Comparison of ENCODE assay signal across 20 cellular contexts in the genomic region with DNA sequence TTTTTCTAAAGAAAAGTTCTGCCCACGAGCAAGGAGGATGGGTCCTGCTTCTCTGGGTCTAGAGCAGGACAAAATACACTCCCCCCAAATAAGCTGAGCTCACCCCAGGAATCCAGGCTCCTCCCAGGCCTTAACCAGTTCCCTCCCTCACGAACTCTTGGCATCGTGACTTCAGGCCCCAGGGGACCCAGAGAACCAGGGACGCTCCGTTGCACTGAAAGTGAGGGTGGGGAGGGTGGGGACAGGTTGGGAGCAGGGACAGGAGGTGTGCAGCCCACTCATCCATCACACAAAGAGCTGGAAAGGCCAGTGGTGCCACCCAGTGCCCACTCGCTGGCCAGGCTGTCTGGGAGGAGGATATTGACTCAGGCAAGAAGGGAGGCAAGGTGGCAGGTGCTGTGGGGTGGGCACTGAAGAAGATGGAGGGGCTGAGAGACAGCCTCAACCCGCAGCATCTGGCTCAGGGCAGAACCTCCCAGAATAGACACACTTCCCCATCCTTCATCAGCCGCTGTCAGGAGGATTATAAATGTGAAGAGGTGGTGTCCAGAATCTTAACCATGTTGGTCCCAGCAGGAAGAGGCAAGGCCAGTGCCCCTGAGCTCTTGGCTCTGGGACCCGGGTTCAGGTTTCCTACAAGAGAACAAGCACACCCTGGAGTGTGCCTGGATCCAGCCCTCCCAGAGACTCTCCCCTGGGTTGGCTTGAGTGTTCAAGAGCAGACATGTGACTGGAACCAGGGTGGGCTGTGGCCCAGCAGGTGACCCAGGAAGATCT.
DNase-seq lines count a peak whose midpoint lies in the region; ATAC-seq, FAIRE-seq and TF ChIP-seq lines count a peak whose summit lies in the region.
"Had no signal": no experiment of that assay in that cellular context is flagged by ENCODE, and none has a peak within 500 bp of the region (broad histone marks: within the 10 kb centered on the region; RNA-seq: fewer than 3 reads in every experiment).

No MANE protein-coding gene starts in this region.

- no peak overlapping the region for H4K91ac ChIP-seq in H1 (replicated peaks; ENCODE audit: insufficient read length, low read length)

- H3K4me3 Mint-ChIP-seq in CD4-positive, alpha-beta T cell = no peak overlapping the region
- H3K4me3 Mint-ChIP-seq: CD8-positive, alpha-beta T cell had no signal

- H2BK5ac ChIP-seq in H1 (ENCODE audit: low read depth, low read length) = no peak overlapping the region

- TF ChIP-seq EP300 in H1 (IDR thresholded peaks at IDR 0.05; ENCODE audit: borderline replicate concordance in 1 of 2, low read depth in 2 of 2, low read length in 2 of 2) = no peak

- ATAC-seq in CD4-positive, alpha-beta T cell (ENCODE audit: poor library complexity) = no peak
- ATAC-seq: CD8-positive, alpha-beta T cell had no signal

- TF ChIP-seq POLR2A in H1 (IDR thresholded peaks at IDR 0.05; ENCODE audit: control extremely low read depth in 1 of 2, low read depth in 2 of 2, low read length in 2 of 2) = no peak

- H3K27ac Mint-ChIP-seq in CD4-positive, alpha-beta T cell = no peak overlapping the region
- H3K27ac Mint-ChIP-seq: CD8-positive, alpha-beta T cell had no signal

- CTCF ChIA-PET in H1 (lab: Charles Lee; ENCODE audit: partially characterized antibody) = interaction anchor here (0.8 to 1.8 kb wide), 3 partner anchors 17 to 50 kb away, joined by 3 to 4 read pairs (median 4); no protein-coding TSS in a partner anchor
- CTCF ChIA-PET in CD4-positive, alpha-beta T cell (lab: Charles Lee) = no interaction called here

- no peak overlapping the region for H3K27ac ChIP-seq in H1 (ENCODE audit: low read depth, low read length)
- H3K27ac ChIP-seq in CD4-positive, alpha-beta T cell (ENCODE audit: low read depth, low read length) = no peak overlapping the region

- H3K14ac ChIP-seq in H1 (ENCODE audit: insufficient read length) = no peak overlapping the region

- H3K23me2 ChIP-seq in H1 (ENCODE audit: low read depth, low read length) = no peaks in the 10 kb centered on the region

- H3K18ac ChIP-seq in H1 (ENCODE audit: extremely low read depth, low read length) = no peak overlapping the region; the same call in 1 of the 2 replicates

- no peak overlapping the region for H2BK120ac ChIP-seq in H1 (replicated peaks; ENCODE audit: low read depth, low read length)

- no peak overlapping the region for H3K4ac ChIP-seq in H1 (replicated peaks; ENCODE audit: insufficient read length, low read depth, low read length)

- H3K56ac ChIP-seq in H1 (replicated peaks; ENCODE audit: insufficient read length, low read depth, low read length) = no peak overlapping the region

- no peaks in the 10 kb centered on the region for H3K36me3 Mint-ChIP-seq in CD4-positive, alpha-beta T cell (ENCODE audit: low read depth)
- H3K36me3 Mint-ChIP-seq: CD8-positive, alpha-beta T cell had no signal

- DNase-seq in D341Med (ENCODE audit: low spot score) (peak; percentile 87), NCI-H524 (lab: John Stamatoyannopoulos, UW) (peak; percentile 48 to 89), H1 (ENCODE audit: low read depth in 1 of 2, low spot score in 2 of 2) (no peak), posterior vena cava (ENCODE audit: low spot score) (peak; percentile 68), NCI-H187 (lab: John Stamatoyannopoulos, UW) (no peak), NCI-H526 treated with DMSO at 0.1 percent for 48 hours (lab: John Stamatoyannopoulos, UW) (no peak)
- no peak for DNase-seq in CD4-positive, alpha-beta T cell
- DNase-seq: BE2C; Calu3; CD8-positive, alpha-beta T cell; DMS53; GDM1; Kasumi-1; NCI-H1417; NCI-H1694 treated with DMSO at 0.1 percent for 48 hours; NCI-H2107; NCI-H446 treated with DMSO at 0.1 percent for 48 hours; NCI-H748 treated with DMSO at 0.1 percent for 48 hours; SHP77 had no signal

- no peak overlapping the region for H3K4me3 ChIP-seq in H1 (ENCODE audit: extremely low read depth in 1 of 4, insufficient read depth in 2 of 4, low read depth in 3 of 4, low read length in 4 of 4)

- H4K20me1 ChIP-seq in H1 (replicated peaks in 1 of 2; ENCODE audit: control insufficient read depth in 1 of 2, insufficient read depth in 2 of 2, low read length in 2 of 2) = no peaks in the 10 kb centered on the region

- H2BK15ac ChIP-seq in H1 (ENCODE audit: low read length) = peak overlapping the region; percentile 46; the same call in 1 of the 2 replicates

- H3K36me3 ChIP-seq in H1 (ENCODE audit: control insufficient read depth in 2 of 4, insufficient read depth in 4 of 4, low read length in 3 of 4) = no peaks in the 10 kb centered on the region
- H3K36me3 ChIP-seq: BE2C had no signal

- H2AK5ac ChIP-seq in H1 (ENCODE audit: low read depth, low read length) = no peak overlapping the region

- no peak for TF ChIP-seq CTCF in H1 (IDR thresholded peaks at IDR 0.05; ENCODE audit: control extremely low read depth in 1 of 3, insufficient read depth in 1 of 3, low read depth in 1 of 3, low read length in 3 of 3)
- no peak for TF ChIP-seq CTCF in CD4-positive, alpha-beta T cell (IDR thresholded peaks at IDR 0.05)

- no peak for FAIRE-seq in H1 (lab: Jason Lieb, UNC)
- FAIRE-seq: H54 had no signal

- H3K79me2 ChIP-seq in H1 (ENCODE audit: control insufficient read depth in 1 of 2, insufficient read depth in 2 of 2, low read length in 2 of 2) = no peaks in the 10 kb centered on the region

- intact Hi-C loops in posterior vena cava (cut with DNase I) = no loop called here
- intact Hi-C loops in CD4-positive, alpha-beta T cell (cut with DNase I, micrococcal nuclease) = no loop called here

- H3K9me3 ChIP-seq in H1 (ENCODE audit: insufficient read depth in 2 of 2, low read depth in 1 of 2, low read length in 1 of 2) = no peaks in the 10 kb centered on the region
- H3K9me3 ChIP-seq in CD4-positive, alpha-beta T cell (ENCODE audit: control insufficient read depth, low read length) = peaks cover 4% of the 10 kb centered on the region
- H3K9me3 ChIP-seq: BE2C had no signal

- H4K5ac ChIP-seq in H1 (ENCODE audit: insufficient read length, low read depth, low read length) = no peak overlapping the region

- H3K79me1 ChIP-seq in H1 (ENCODE audit: low read depth, low read length) = no peaks in the 10 kb centered on the region

- peaks cover 57% of the 10 kb centered on the region for H3K27me3 Mint-ChIP-seq in CD4-positive, alpha-beta T cell

- H3K4me1 Mint-ChIP-seq in CD4-positive, alpha-beta T cell (ENCODE audit: low read depth) = no peaks in the 10 kb centered on the region

- TF ChIP-seq RAD21 in H1 (IDR thresholded peaks at IDR 0.05 in 1 of 2, conservative IDR thresholded peaks at IDR 0.05 in 1 of 2; ENCODE audit: low read depth in 2 of 2, low read length in 2 of 2) = no peak

- WGBS in H1 (ENCODE audit: extremely low coverage in 1 of 2, insufficient coverage in 1 of 2, insufficient read length in 1 of 2, insufficient replicate concordance in 2 of 2, low coverage in 1 of 2, low lambda C conversion rate in 2 of 2, missing lambda C conversion rate in 1 of 2), 2 experiments = 91% methylated on average over 9 of the region's 9 CpGs; no CpG with 5 or more reads in 1 of the 2 experiments

- POLR2A ChIA-PET in H1 (lab: Charles Lee; ENCODE audit: partially characterized antibody) = no interaction called here
- POLR2A ChIA-PET in CD4-positive, alpha-beta T cell (lab: Charles Lee) = no interaction called here

- H3K9ac ChIP-seq in H1 (replicated peaks in 1 of 4; ENCODE audit: extremely low read depth in 1 of 4, low read depth in 3 of 4, low read length in 3 of 4) = no peak overlapping the region

- H2BK20ac ChIP-seq in H1 (ENCODE audit: low read length) = no peak overlapping the region

- H3K4me2 ChIP-seq in H1 (ENCODE audit: insufficient read depth in 1 of 2, low read depth in 2 of 2, low read length in 2 of 2) = no peak overlapping the region

- no peak overlapping the region for H3K23ac ChIP-seq in H1 (ENCODE audit: insufficient read length)

- no peak overlapping the region for H4K8ac ChIP-seq in H1 (ENCODE audit: extremely low read depth, insufficient read depth, low read length)

- no peak overlapping the region for H2AFZ ChIP-seq in H1 (ENCODE audit: low read length)

- peaks cover 0 to 4% (median 0%) of the 10 kb centered on the region in 4 experiments; a peak in 2 of 7 replicates for H3K4me1 ChIP-seq in H1 (replicated peaks in 1 of 4; ENCODE audit: control insufficient read depth in 3 of 4, insufficient read depth in 4 of 4, low read length in 3 of 4)
- H3K4me1 ChIP-seq: BE2C had no signal

- H2BK12ac ChIP-seq in H1 (ENCODE audit: low read depth, low read length) = 0 out of 2 replicates have a peak overlapping the region, but pooled peaks have one; percentile 39

- no peaks in the 10 kb centered on the region for H3K9me3 Mint-ChIP-seq in CD4-positive, alpha-beta T cell

- H3K27me3 ChIP-seq in H1 (replicated peaks in 1 of 4; ENCODE audit: control insufficient read depth in 3 of 4, extremely low read depth in 1 of 4, insufficient read depth in 3 of 4, low read length in 3 of 4) = no peaks in the 10 kb centered on the region
- H3K27me3 ChIP-seq in CD4-positive, alpha-beta T cell (ENCODE audit: control insufficient read depth, insufficient read depth, low read length) = peaks cover 10% of the 10 kb centered on the region
- H3K27me3 ChIP-seq: BE2C had no signal

TF ChIP-seq in H1, 55 proteins besides CTCF, POLR2A, EP300 and RAD21:
- no peak for TF ChIP-seq HDAC2 (IDR thresholded peaks at IDR 0.05; ENCODE audit: borderline replicate concordance in 1 of 2, low read depth in 2 of 2, low read length in 2 of 2)
- no peak for TF ChIP-seq SP1 (IDR thresholded peaks at IDR 0.05; ENCODE audit: low read depth, low read length)
- no peak for TF ChIP-seq YY1 (IDR thresholded peaks at IDR 0.05; ENCODE audit: low read depth, low read length)

Comparison
In these comparisons a context has a peak if more than half of its experiments do, and no peak if none do; other contexts are left out.
1. DNase-seq: peak in D341Med (single experiment), NCI-H524 (2 of 2) and posterior vena cava (single experiment); none in H1 (0 of 2), CD4-positive, alpha-beta T cell (0 of 10), NCI-H187 (0 of 2) and NCI-H526 treated with DMSO at 0.1 percent for 48 hours (single experiment).